In the genomic region with DNA sequence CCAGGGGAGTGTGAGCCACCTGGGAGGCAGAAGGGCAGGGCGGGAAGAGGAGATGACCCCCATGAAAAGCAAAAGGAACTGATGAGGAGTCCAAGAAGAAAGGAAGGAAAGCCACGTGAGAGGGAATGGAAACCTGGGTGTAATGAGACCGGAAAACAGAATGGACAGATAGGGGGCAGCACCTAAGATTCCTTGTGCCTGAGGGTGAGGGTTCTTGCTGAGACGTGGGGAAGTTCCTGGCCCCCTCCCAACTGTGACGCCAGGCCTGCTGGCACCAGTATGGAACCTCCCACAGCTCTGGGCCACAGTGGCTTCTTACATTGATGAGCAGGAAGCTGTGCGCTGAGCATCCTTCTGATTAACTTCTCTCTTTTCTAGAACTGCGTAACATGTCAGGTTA, we compare ENCODE assay signal across 12 cellular contexts. TPM values are rescaled to one million over a fixed set of nuclear protein-coding genes. Genes with fewer than 3 reads are reported as not detected.
A peak's percentile ranks its signal among the peaks of the same experiment; 100 is the strongest.
DNase-seq lines count a peak whose midpoint lies in the region; ATAC-seq and TF ChIP-seq lines count a peak whose summit lies in the region.
"Had no signal": no experiment of that assay in that cellular context is flagged by ENCODE, and none has a peak within 500 bp of the region (broad histone marks: within the 10 kb centered on the region; RNA-seq: fewer than 3 reads in every experiment).

No MANE protein-coding gene starts in this region.

- DNase-seq in H7: peak; percentile 74
- no peak for DNase-seq in fibroblast of villous mesenchyme (ENCODE audit: low read depth)
- peak in 1 of 2 donors; percentile 63 for DNase-seq in psoas muscle
- DNase-seq in upper lobe of right lung: no peak
- DNase-seq in NCI-H526 (lab: John Stamatoyannopoulos, UW): no peak
- DNase-seq in NCI-H446 treated with DMSO at 0.1 percent for 48 hours (lab: John Stamatoyannopoulos, UW): no peak
- DNase-seq: NCI-H187 treated with DMSO at 0.1 percent for 48 hours, small intestine had no signal

- H3K4me1 ChIP-seq in psoas muscle (no peaks in the 10 kb centered on the region), upper lobe of right lung (no peaks in the 10 kb centered on the region)

- no peaks in the 10 kb centered on the region for H3K27me3 ChIP-seq in H7 (ENCODE audit: control insufficient read depth, insufficient read depth, low read length)
- no peaks in the 10 kb centered on the region for H3K27me3 ChIP-seq in psoas muscle (ENCODE audit: insufficient read depth in 3 of 3, low read length in 2 of 3)
- no peaks in the 10 kb centered on the region for H3K27me3 ChIP-seq in upper lobe of right lung

- no peaks in the 10 kb centered on the region for H3K9me3 ChIP-seq in psoas muscle
- H3K9me3 ChIP-seq in upper lobe of right lung: no peaks in the 10 kb centered on the region
- H3K9me3 ChIP-seq: thoracic aorta had no signal

- H3K36me3 ChIP-seq in H7 (replicated peaks; ENCODE audit: control insufficient read depth, insufficient read depth, low read length): no peaks in the 10 kb centered on the region; the same call in 1 of the 2 replicates
- peaks cover 0 to 28% of the 10 kb centered on the region in 2 donors for H3K36me3 ChIP-seq in psoas muscle (ENCODE audit: insufficient read depth in 1 of 2, low read depth in 1 of 2)
- H3K36me3 ChIP-seq in upper lobe of right lung: peaks cover 7% of the 10 kb centered on the region

- 62 to 68% (median 67%) methylated on average over 7 of the region's 7 CpGs for WGBS in psoas muscle, 3 donors

- no peak overlapping the region for H3K4me3 ChIP-seq in H7 (ENCODE audit: insufficient read depth, low read depth, low read length)
- H3K4me3 ChIP-seq in fibroblast of villous mesenchyme (ENCODE audit: low read depth, low read length): no peak overlapping the region
- H3K4me3 ChIP-seq in psoas muscle: no peak overlapping the region
- no peak overlapping the region for H3K4me3 ChIP-seq in upper lobe of right lung
- H3K4me3 ChIP-seq: thoracic aorta had no signal

- peak; percentile 50 for ATAC-seq in SK-N-SH treated with all-trans-retinoic acid at 6 μM for 48 hours
- peak in 3 of 4 donors; percentile 65 to 89 (median 79) for ATAC-seq in psoas muscle
- ATAC-seq in GM19023 (IDR thresholded peaks at IDR 0.05; ENCODE audit: unreplicated experiment): no peak
- ATAC-seq in upper lobe of right lung: no peak
- ATAC-seq: activated naive CD4-positive, alpha-beta T cell treated with anti-CD3 and anti-CD28 coated beads, Interleukin-2, amount 50 U/mL, for 72 hours had no signal

- H3K27ac ChIP-seq in psoas muscle (no peak overlapping the region), upper lobe of right lung (no peak overlapping the region)
- H3K27ac ChIP-seq: thoracic aorta had no signal

- intact Hi-C loops in psoas muscle (cut with DNase I): no loop called here
- intact Hi-C loops in upper lobe of right lung (cut with DNase I): no loop called here

- TF ChIP-seq CTCF in fibroblast of villous mesenchyme (IDR thresholded peaks at IDR 0.05; ENCODE audit: insufficient read depth, low read depth, low read length) (peak; percentile 22), psoas muscle (IDR thresholded peaks at IDR 0.05) (peak; percentile 15), upper lobe of right lung (IDR thresholded peaks at IDR 0.05) (no peak)

TF ChIP-seq in SK-N-SH treated with all-trans-retinoic acid at 6 μM for 48 hours, 23 proteins besides CTCF, POLR2A, EP300 and RAD21:
- TF ChIP-seq CSDC2 (CRISPR knock-in tag; IDR thresholded peaks at IDR 0.05) (no peak), BACH2 (CRISPR knock-in tag; IDR thresholded peaks at IDR 0.05; ENCODE audit: borderline replicate concordance) (no peak), ZNF565 (CRISPR knock-in tag; conservative IDR thresholded peaks at IDR 0.05; ENCODE audit: low read depth) (no peak), GLIS3 (CRISPR knock-in tag; IDR thresholded peaks at IDR 0.05) (no peak), CREB5 (CRISPR knock-in tag; IDR thresholded peaks at IDR 0.05; ENCODE audit: low read depth) (no peak), OSR1 (CRISPR knock-in tag; IDR thresholded peaks at IDR 0.05) (no peak), ZNF70 (CRISPR knock-in tag; IDR thresholded peaks at IDR 0.05) (no peak), RARB (CRISPR knock-in tag; IDR thresholded peaks at IDR 0.05) (no peak), ARNTL (CRISPR knock-in tag; IDR thresholded peaks at IDR 0.05; ENCODE audit: borderline replicate concordance, low read depth) (no peak), PPARA (CRISPR knock-in tag; IDR thresholded peaks at IDR 0.05; ENCODE audit: borderline replicate concordance) (no peak), POU6F1 (CRISPR knock-in tag; IDR thresholded peaks at IDR 0.05; ENCODE audit: borderline replicate concordance, low read depth) (no peak), ZNF8 (CRISPR knock-in tag; IDR thresholded peaks at IDR 0.05) (no peak), ZFP3 (CRISPR knock-in tag; IDR thresholded peaks at IDR 0.05) (no peak), ESRRG (CRISPR knock-in tag; IDR thresholded peaks at IDR 0.05) (no peak), CSRNP3 (CRISPR knock-in tag; IDR thresholded peaks at IDR 0.05) (no peak), TOX (CRISPR knock-in tag; IDR thresholded peaks at IDR 0.05; ENCODE audit: borderline replicate concordance) (no peak)

RNA-seq across cellular contexts. Expression of gene TTC7B, which starts 30.8 kb away (rescaled TPM):
- 27.4 and 34.5 TPM in 2 replicates for total RNA-seq in H7 (2014; rRNA removed; shearing (Covaris generic))
- total RNA-seq in fibroblast of villous mesenchyme (16.8 and 25.8 TPM in 2 replicates), psoas muscle (10 to 100 TPM; 59.0 to 97.0 (median 75.3) TPM), upper lobe of right lung (41.5 TPM)
- polyA plus RNA-seq in psoas muscle: 10 to 100 TPM; 18.9 to 38.0 (median 30.2) TPM

Comparison
In these comparisons a context has a peak if more than half of its experiments do, and no peak if none do; other contexts are left out.
1. ATAC-seq: peak in SK-N-SH treated with all-trans-retinoic acid at 6 μM for 48 hours (single experiment) and psoas muscle (3 of 4); none in GM19023 (single experiment) and upper lobe of right lung (single experiment).